Comparison of ENCODE assay signal across 20 cellular contexts in the genomic region with DNA sequence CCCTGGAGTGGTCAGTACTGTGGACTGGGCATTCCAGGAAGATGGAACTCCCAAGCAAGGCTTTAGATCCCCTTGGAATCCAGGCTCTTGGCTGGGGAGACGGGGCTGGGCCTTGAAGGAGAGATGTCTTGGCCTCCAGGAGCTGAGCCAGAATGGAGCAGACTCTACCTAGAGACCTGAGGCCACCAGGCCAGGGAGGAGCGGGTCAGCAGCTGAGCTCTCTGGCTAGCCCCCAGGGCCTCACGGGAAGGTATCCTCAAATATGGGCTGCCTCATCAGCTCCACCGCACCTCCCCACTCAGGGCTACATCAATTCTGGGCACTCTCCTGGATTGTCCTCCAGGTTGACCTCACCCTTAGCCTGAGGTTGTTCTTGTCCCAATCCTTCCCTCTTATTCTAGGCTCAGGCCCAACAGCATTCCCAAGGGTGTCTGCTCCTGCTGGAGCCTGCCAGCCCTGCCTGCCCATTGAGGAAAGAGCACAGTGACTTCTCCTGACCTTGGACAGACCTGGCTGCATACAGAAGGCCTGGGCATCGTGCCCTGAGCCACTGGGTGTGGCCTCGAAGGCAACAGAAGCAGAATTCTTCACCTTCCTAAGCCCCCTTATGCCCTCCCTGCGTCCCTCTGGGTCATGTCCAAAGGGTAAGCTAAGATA. TPM values are rescaled to one million over a fixed set of nuclear protein-coding genes. Genes with fewer than 3 reads are reported as not detected.
DNase-seq lines count a peak whose midpoint lies in the region; ATAC-seq and TF ChIP-seq lines count a peak whose summit lies in the region.
"Had no signal": no experiment of that assay in that cellular context is flagged by ENCODE, and none has a peak within 500 bp of the region (broad histone marks: within the 10 kb centered on the region; RNA-seq: fewer than 3 reads in every experiment).

No MANE protein-coding gene starts in this region.

- no peak overlapping the region for H3K27ac Mint-ChIP-seq in chondrocyte (ENCODE audit: unreplicated experiment)
- H3K27ac Mint-ChIP-seq: activated CD4-positive, alpha-beta T cell treated with anti-CD3 and anti-CD28 coated beads, Interleukin-2, amount 10 ng/mL, durations not matched to agents 7 days and 5 days; activated naive CD4-positive, alpha-beta T cell treated with anti-CD3 and anti-CD28 coated beads, Interleukin-2, amount 50 U/mL, for 72 hours; B cell; nephron progenitor cell had no signal

- H3K4me3 ChIP-seq in suprapubic skin: no peak overlapping the region
- H3K4me3 ChIP-seq: lung had no signal

- TF ChIP-seq CTCF in chondrocyte (IDR thresholded peaks at IDR 0.05): no peak
- TF ChIP-seq CTCF in suprapubic skin (IDR thresholded peaks at IDR 0.05): no peak

- H3K27me3 Mint-ChIP-seq in chondrocyte (ENCODE audit: low read depth): no peaks in the 10 kb centered on the region

- no peak for TF ChIP-seq POLR2A in suprapubic skin (IDR thresholded peaks at IDR 0.05)

- H3K4me1 Mint-ChIP-seq in chondrocyte (ENCODE audit: low read depth): peaks cover 31% of the 10 kb centered on the region
- H3K4me1 Mint-ChIP-seq: activated CD4-positive, alpha-beta T cell treated with anti-CD3 and anti-CD28 coated beads, Interleukin-2, amount 10 ng/mL, durations not matched to agents 7 days and 5 days had no signal

- intact Hi-C loops in left colon (cut with DNase I, micrococcal nuclease): no loop called here

- no peaks in the 10 kb centered on the region for H3K9me3 ChIP-seq in suprapubic skin
- H3K9me3 ChIP-seq: SK-N-SH had no signal

- no peaks in the 10 kb centered on the region for H3K36me3 ChIP-seq in suprapubic skin

- H3K4me1 ChIP-seq in suprapubic skin: peaks cover 56% of the 10 kb centered on the region

- TF ChIP-seq EP300 in suprapubic skin (IDR thresholded peaks at IDR 0.05): no peak

- peak; percentile 18 for ATAC-seq in left colon
- ATAC-seq: activated naive CD4-positive, alpha-beta T cell treated with anti-CD3 and anti-CD28 coated beads, Interleukin-2, amount 50 U/mL, for 72 hours had no signal

- H3K27ac ChIP-seq in suprapubic skin: peak overlapping the region; percentile 62

- H3K4me3 Mint-ChIP-seq in chondrocyte (ENCODE audit: unreplicated experiment): no peak overlapping the region
- H3K4me3 Mint-ChIP-seq: activated CD4-positive, alpha-beta T cell treated with anti-CD3 and anti-CD28 coated beads, Interleukin-2, amount 10 ng/mL, durations not matched to agents 7 days and 5 days; B cell; nephron progenitor cell had no signal

- 39% methylated on average over 6 of the region's 7 CpGs for WGBS in suprapubic skin

- no peaks in the 10 kb centered on the region for H3K9me3 Mint-ChIP-seq in chondrocyte (ENCODE audit: low read depth)
- H3K9me3 Mint-ChIP-seq: activated CD4-positive, alpha-beta T cell treated with anti-CD3 and anti-CD28 coated beads, Interleukin-2, amount 10 ng/mL, durations not matched to agents 7 days and 5 days; activated naive CD4-positive, alpha-beta T cell treated with anti-CD3 and anti-CD28 coated beads, Interleukin-2, amount 50 U/mL, for 72 hours; nephron progenitor cell had no signal

- DNase-seq in NCI-H69 (lab: John Stamatoyannopoulos, UW) (peak; percentile 27), chondrocyte (ENCODE audit: low spot score) (peak; percentile 70), left colon (no peak), suprapubic skin (ENCODE audit: low spot score in 2 of 2) (peak in 1 of 2 donors; percentile 83), SW 1271 (lab: John Stamatoyannopoulos, UW) (no peak), NCI-H2081 (lab: John Stamatoyannopoulos, UW) (no peak), foreskin melanocyte (no peak)
- DNase-seq: activated CD4-positive, alpha-beta T cell treated with anti-CD3 and anti-CD28 coated beads, Interleukin-2, amount 10 ng/mL, durations not matched to agents 7 days and 5 days; activated T-cell treated with anti-CD3 and anti-CD28 coated beads for 4 hours; DMS 273 treated with DMSO at 0.1 percent for 48 hours; foreskin fibroblast; NCI-H2029 treated with DMSO at 0.1 percent for 48 hours; NCI-H524; nephron progenitor cell; OCI-M1; SK-N-SH; stimulated activated CD4-positive, alpha-beta T cell treated with anti-CD3 and anti-CD28 coated beads, Interleukin-1b, Interleukin-23, amount 100 ng/mL, for 48 hours had no signal

- H3K36me3 Mint-ChIP-seq in chondrocyte (ENCODE audit: low read depth): no peaks in the 10 kb centered on the region
- H3K36me3 Mint-ChIP-seq: activated naive CD4-positive, alpha-beta T cell treated with anti-CD3 and anti-CD28 coated beads, Interleukin-2, amount 50 U/mL, for 72 hours had no signal

- no peaks in the 10 kb centered on the region for H3K27me3 ChIP-seq in suprapubic skin

RNA-seq across cellular contexts. Expression of a gene that starts 3.0 kb away (rescaled TPM):
- total RNA-seq in chondrocyte (55.1 to 97.8 TPM (median 59.2 TPM) in 3 replicates), left colon (10 to 100 TPM in 1 of 2 donors, 1 to 10 TPM in 1; 1.5 to 11.9 TPM), suprapubic skin (100 to 1,000 TPM; 110 to 128 (median 114) TPM)
- total RNA-seq: activated CD4-positive, alpha-beta T cell treated with anti-CD3 and anti-CD28 coated beads, Interleukin-2, amount 10 ng/mL, durations not matched to agents 7 days and 5 days; activated naive CD4-positive, alpha-beta T cell treated with anti-CD3 and anti-CD28 coated beads, Interleukin-2, amount 50 U/mL, for 72 hours; B cell had no signal

RNA-seq across cellular contexts. Expression of a gene that starts 26.8 kb away (rescaled TPM):
- total RNA-seq in chondrocyte (261 to 304 TPM (median 302 TPM) in 3 replicates), left colon (10 to 100 TPM; 56.7 to 69.4 TPM), suprapubic skin (10 to 100 TPM; 23.9 to 42.0 (median 30.9) TPM)

RNA-seq across cellular contexts. Expression of a gene that starts 39.7 kb away (rescaled TPM):
- total RNA-seq in chondrocyte: 4.2 to 5.4 TPM (median 4.8 TPM) in 3 replicates
- total RNA-seq in left colon: 1 to 10 TPM; 3.8 to 7.3 TPM
- total RNA-seq in suprapubic skin: 1 to 10 TPM in 3 of 4 donors, under 1 TPM in 1; 0.32 to 1.9 (median 1.3) TPM
- total RNA-seq: activated CD4-positive, alpha-beta T cell treated with anti-CD3 and anti-CD28 coated beads, Interleukin-2, amount 10 ng/mL, durations not matched to agents 7 days and 5 days; B cell had no signal

Comparison
In these comparisons a context has a peak if more than half of its experiments do, and no peak if none do; other contexts are left out.
1. DNase-seq: peak in NCI-H69 (single experiment) and chondrocyte (single experiment); none in left colon (0 of 2), SW 1271 (0 of 2), NCI-H2081 (0 of 2) and foreskin melanocyte (single experiment).